In the genomic region with DNA sequence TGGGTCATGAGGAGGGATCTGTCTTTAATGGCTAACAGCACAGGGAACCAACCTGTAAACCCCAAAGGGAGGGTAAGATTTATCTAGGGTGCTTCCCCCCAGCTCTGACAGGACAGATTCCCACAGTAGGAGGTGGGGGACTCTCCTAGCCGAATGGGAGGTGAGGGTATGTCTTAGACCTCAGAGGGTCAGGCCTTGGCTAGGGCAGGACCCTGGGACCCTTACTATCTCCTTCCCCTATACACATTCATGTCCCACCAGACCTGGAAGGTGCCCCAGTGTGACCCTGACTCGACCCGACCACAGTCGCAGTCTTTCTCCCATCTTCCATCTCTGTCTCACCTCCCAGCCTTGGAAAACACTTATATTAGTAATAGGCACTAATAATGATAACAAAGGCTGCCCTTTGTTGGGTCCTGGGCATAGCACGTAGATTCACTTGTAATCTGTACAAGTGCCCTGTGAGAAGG, we compare ENCODE assay signal across 19 cellular contexts. TPM values are rescaled to one million over a fixed set of nuclear protein-coding genes. Genes with fewer than 3 reads are reported as not detected.
DNase-seq lines count a peak whose midpoint lies in the region; ATAC-seq and TF ChIP-seq lines count a peak whose summit lies in the region.
"Had no signal": no experiment of that assay in that cellular context is flagged by ENCODE, and none has a peak within 500 bp of the region (broad histone marks: within the 10 kb centered on the region; RNA-seq: fewer than 3 reads in every experiment).

No MANE protein-coding gene starts in this region.

- peaks cover 21% of the 10 kb centered on the region for H3K4me1 ChIP-seq in BLaER1
- peaks cover 30 to 70% (median 57%) of the 10 kb centered on the region in 4 donors for H3K4me1 ChIP-seq in liver (ENCODE audit: control insufficient read depth in 4 of 4, insufficient read depth in 4 of 4, low read length in 3 of 4)
- peaks cover 36% of the 10 kb centered on the region for H3K4me1 ChIP-seq in psoas muscle
- H3K4me1 ChIP-seq: prostate gland, vagina had no signal

- no peak for TF ChIP-seq CTCF in WERI-Rb-1 (IDR thresholded peaks at IDR 0.05; ENCODE audit: low read depth, low read length)
- no peak for TF ChIP-seq CTCF in liver (IDR thresholded peaks at IDR 0.05; ENCODE audit: low read depth, low read length, missing input control)
- no peak for TF ChIP-seq CTCF in psoas muscle (IDR thresholded peaks at IDR 0.05)

- ATAC-seq in psoas muscle, result no peak
- no peak for ATAC-seq in HG02970 (IDR thresholded peaks at IDR 0.05; ENCODE audit: low FRiP score, unreplicated experiment)
- no peak for ATAC-seq in GM21423 (IDR thresholded peaks at IDR 0.05; ENCODE audit: unreplicated experiment)
- no peak for ATAC-seq in HG02798 (IDR thresholded peaks at IDR 0.05; ENCODE audit: poor library complexity, unreplicated experiment)
- ATAC-seq: WTC11 had no signal

- no peak for TF ChIP-seq RAD21 in liver (IDR thresholded peaks at IDR 0.05)

- no peak overlapping the region; the same call in 1 of the 2 replicates for H3K27ac ChIP-seq in BLaER1
- H3K27ac ChIP-seq in WERI-Rb-1, result 0 out of 2 replicates have a peak overlapping the region, but pooled peaks have one; percentile 4
- peak overlapping the region; percentile 90 to 95 for H3K27ac ChIP-seq in liver (ENCODE audit: low read depth in 1 of 2, low read length in 2 of 2)
- peak overlapping the region; percentile 86 for H3K27ac ChIP-seq in psoas muscle
- H3K27ac ChIP-seq: prostate gland, vagina had no signal

- intact Hi-C loops in psoas muscle (cut with DNase I), result no loop called here

- 40% methylated on average over 5 of the region's 5 CpGs for WGBS in liver
- 90 to 94% (median 94%) methylated on average over 5 of the region's 5 CpGs for WGBS in psoas muscle, 3 donors

- H3K9me3 ChIP-seq in BLaER1 (no peaks in the 10 kb centered on the region), WERI-Rb-1 (ENCODE audit: severe bottlenecking) (no peaks in the 10 kb centered on the region), liver (ENCODE audit: control insufficient read depth in 4 of 4, low read length in 3 of 4) (no peaks in the 10 kb centered on the region), psoas muscle (no peaks in the 10 kb centered on the region)
- H3K9me3 ChIP-seq: MG63, prostate gland, vagina had no signal

- no peak for DNase-seq in WERI-Rb-1
- DNase-seq in psoas muscle, result no peak
- DNase-seq in G401 (ENCODE audit: low spot score), result no peak
- DNase-seq: cerebellar nuclear complex, HCEC 1CT, hypothalamus, left ventricle myocardium superior, MG63, NCI-H2081, substantia nigra, T-helper 9 cell had no signal

- no peaks in the 10 kb centered on the region for H4K20me1 ChIP-seq in BLaER1

- H3K36me3 ChIP-seq in BLaER1 (no peaks in the 10 kb centered on the region), WERI-Rb-1 (no peaks in the 10 kb centered on the region), liver (ENCODE audit: control insufficient read depth in 4 of 4, insufficient read depth in 3 of 4, low read depth in 1 of 4, low read length in 3 of 4) (no peaks in the 10 kb centered on the region), psoas muscle (ENCODE audit: insufficient read depth in 1 of 2, low read depth in 1 of 2) (no peaks in the 10 kb centered on the region)
- H3K36me3 ChIP-seq: MG63, prostate gland, vagina had no signal

- peak overlapping the region; percentile 63 for H3K4me2 ChIP-seq in BLaER1

- H3K9ac ChIP-seq in BLaER1 (no peak overlapping the region), liver (ENCODE audit: low read depth in 1 of 2, low read length in 2 of 2) (no peak overlapping the region)

- H3K4me3 ChIP-seq in BLaER1, result no peak overlapping the region
- H3K4me3 ChIP-seq in WERI-Rb-1 (ENCODE audit: low read depth, low read length), result no peak overlapping the region
- H3K4me3 ChIP-seq in liver (ENCODE audit: low read depth in 1 of 3, low read length in 3 of 3), result peak overlapping the region in 1 of 3 donors; percentile 12
- no peak overlapping the region for H3K4me3 ChIP-seq in psoas muscle
- H3K4me3 ChIP-seq: MG63, prostate gland, vagina had no signal

- H3K27me3 ChIP-seq in BLaER1 (no peaks in the 10 kb centered on the region; the same call in 1 of the 2 replicates), WERI-Rb-1 (ENCODE audit: insufficient read depth, low read depth, severe bottlenecking) (no peaks in the 10 kb centered on the region), liver (ENCODE audit: control insufficient read depth in 4 of 4, insufficient read depth in 4 of 4, low read length in 3 of 4) (no peaks in the 10 kb centered on the region), psoas muscle (ENCODE audit: insufficient read depth in 3 of 3, low read length in 2 of 3) (no peaks in the 10 kb centered on the region)
- H3K27me3 ChIP-seq: MG63, vagina had no signal

- in situ Hi-C loops in G401 (cut with HindIII; ENCODE audit: low sequenced_read_pairs), result no loop called here

TF ChIP-seq in liver, 16 proteins besides CTCF, POLR2A, EP300 and RAD21:
- TF ChIP-seq HNF4A (conservative IDR thresholded peaks at IDR 0.05), result no peak
- TF ChIP-seq, protein P1, sequence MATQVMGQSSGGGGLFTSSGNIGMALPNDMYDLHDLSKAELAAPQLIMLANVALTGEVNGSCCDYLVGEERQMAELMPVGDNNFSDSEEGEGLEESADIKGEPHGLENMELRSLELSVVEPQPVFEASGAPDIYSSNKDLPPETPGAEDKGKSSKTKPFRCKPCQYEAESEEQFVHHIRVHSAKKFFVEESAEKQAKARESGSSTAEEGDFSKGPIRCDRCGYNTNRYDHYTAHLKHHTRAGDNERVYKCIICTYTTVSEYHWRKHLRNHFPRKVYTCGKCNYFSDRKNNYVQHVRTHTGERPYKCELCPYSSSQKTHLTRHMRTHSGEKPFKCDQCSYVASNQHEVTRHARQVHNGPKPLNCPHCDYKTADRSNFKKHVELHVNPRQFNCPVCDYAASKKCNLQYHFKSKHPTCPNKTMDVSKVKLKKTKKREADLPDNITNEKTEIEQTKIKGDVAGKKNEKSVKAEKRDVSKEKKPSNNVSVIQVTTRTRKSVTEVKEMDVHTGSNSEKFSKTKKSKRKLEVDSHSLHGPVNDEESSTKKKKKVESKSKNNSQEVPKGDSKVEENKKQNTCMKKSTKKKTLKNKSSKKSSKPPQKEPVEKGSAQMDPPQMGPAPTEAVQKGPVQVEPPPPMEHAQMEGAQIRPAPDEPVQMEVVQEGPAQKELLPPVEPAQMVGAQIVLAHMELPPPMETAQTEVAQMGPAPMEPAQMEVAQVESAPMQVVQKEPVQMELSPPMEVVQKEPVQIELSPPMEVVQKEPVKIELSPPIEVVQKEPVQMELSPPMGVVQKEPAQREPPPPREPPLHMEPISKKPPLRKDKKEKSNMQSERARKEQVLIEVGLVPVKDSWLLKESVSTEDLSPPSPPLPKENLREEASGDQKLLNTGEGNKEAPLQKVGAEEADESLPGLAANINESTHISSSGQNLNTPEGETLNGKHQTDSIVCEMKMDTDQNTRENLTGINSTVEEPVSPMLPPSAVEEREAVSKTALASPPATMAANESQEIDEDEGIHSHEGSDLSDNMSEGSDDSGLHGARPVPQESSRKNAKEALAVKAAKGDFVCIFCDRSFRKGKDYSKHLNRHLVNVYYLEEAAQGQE (IDR thresholded peaks at IDR 0.05), result no peak
- TF ChIP-seq JUND (IDR thresholded peaks at IDR 0.05), result no peak
- no peak for TF ChIP-seq SP1 (IDR thresholded peaks at IDR 0.05)
TF ChIP-seq in liver: peak in this region for 0.

RNA-seq across cellular contexts. Expression of a gene that starts 36.8 kb away (rescaled TPM):
- total RNA-seq in liver (100 to 1,000 TPM in 1 of 2 donors, 10 to 100 TPM in 1; 35.5 to 160 TPM), psoas muscle (100 to 1,000 TPM; 132 to 345 (median 208) TPM)
- polyA plus RNA-seq in liver (10 to 100 TPM; 14.7 to 94.8 TPM), psoas muscle (100 to 1,000 TPM in 1 of 3 donors, 10 to 100 TPM in 2; 78.1 to 125 (median 88.3) TPM)
- 20.4 and 32.7 TPM in 2 replicates for total RNA-seq in G401 (2014; rRNA removed; shearing (Covaris generic))
